In the genomic region with DNA sequence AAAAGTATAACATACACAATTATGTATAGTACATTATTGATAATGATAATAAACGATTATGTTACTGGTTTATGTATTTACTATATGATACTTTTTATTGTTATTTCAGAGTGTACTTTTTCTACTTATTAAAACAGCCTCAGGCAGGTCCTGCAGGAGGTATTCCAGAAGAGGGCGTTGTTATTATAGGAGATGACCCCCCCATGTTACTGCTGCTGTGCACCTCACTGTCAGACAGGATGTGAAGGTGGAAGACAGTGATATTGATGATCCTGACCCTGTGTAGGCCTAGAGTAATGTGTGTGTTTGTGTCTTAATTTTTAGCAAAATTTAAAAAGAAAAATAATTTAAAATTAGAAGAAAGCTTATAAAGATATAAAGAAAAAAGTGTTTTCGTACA, we compare ENCODE assay signal across 17 cellular contexts. TPM values are rescaled to one million over a fixed set of nuclear protein-coding genes. Genes with fewer than 3 reads are reported as not detected.
DNase-seq lines count a peak whose midpoint lies in the region; ATAC-seq and TF ChIP-seq lines count a peak whose summit lies in the region.
"Had no signal": no experiment of that assay in that cellular context is flagged by ENCODE, and none has a peak within 500 bp of the region (broad histone marks: within the 10 kb centered on the region; RNA-seq: fewer than 3 reads in every experiment).

No MANE protein-coding gene starts in this region.

- no peak for TF ChIP-seq POLR2A in spleen (IDR thresholded peaks at IDR 0.05)

- intact Hi-C loops in mucosa of descending colon (cut with DNase I, micrococcal nuclease), result no loop called here
- intact Hi-C loops in mammary epithelial cell (cut with micrococcal nuclease), result no loop called here
- intact Hi-C loops in spleen (cut with DNase I; ENCODE audit: low total_unique reads), result no loop called here

- no peak overlapping the region for H2AFZ ChIP-seq in mammary epithelial cell (ENCODE audit: low read depth, low read length)
- H2AFZ ChIP-seq: GM23338 had no signal

- BruUV-seq in mammary epithelial cell (replicated peaks; lab: Mats Ljungman, UMichigan), result no TSS peak

- H3K36me3 ChIP-seq in mucosa of descending colon (ENCODE audit: low read depth) (no peaks in the 10 kb centered on the region), mammary epithelial cell (ENCODE audit: insufficient read depth, low read length) (no peaks in the 10 kb centered on the region), spleen (no peaks in the 10 kb centered on the region)
- H3K36me3 ChIP-seq: SJSA1 had no signal

- H4K20me1 ChIP-seq in mammary epithelial cell (ENCODE audit: insufficient read depth, low read length), result no peaks in the 10 kb centered on the region

- H3K9me3 ChIP-seq in mucosa of descending colon (no peaks in the 10 kb centered on the region), mammary epithelial cell (replicated peaks; ENCODE audit: insufficient read depth, low read length) (no peaks in the 10 kb centered on the region), spleen (peaks cover 0 to 9% (median 3%) of the 10 kb centered on the region in 8 donors)
- H3K9me3 ChIP-seq: SJSA1 had no signal

- H3K27ac ChIP-seq in mammary epithelial cell (ENCODE audit: insufficient read depth, low read depth, low read length) (no peak overlapping the region), spleen (no peak overlapping the region)
- H3K27ac ChIP-seq: 22Rv1, SJSA1 had no signal

- H3K4me1 ChIP-seq in mucosa of descending colon (ENCODE audit: low read depth), result no peaks in the 10 kb centered on the region
- H3K4me1 ChIP-seq in mammary epithelial cell (ENCODE audit: insufficient read depth, low read length), result no peaks in the 10 kb centered on the region
- H3K4me1 ChIP-seq in spleen, result no peaks in the 10 kb centered on the region

- peak; percentile 24 for ATAC-seq in mucosa of descending colon
- ATAC-seq: GM12878, GM23338 had no signal

- DNase-seq in DMS53 (lab: John Stamatoyannopoulos, UW), result peak; percentile 40
- DNase-seq in DMS53 treated with DMSO at 0.1 percent for 48 hours (lab: John Stamatoyannopoulos, UW; ENCODE audit: unreplicated experiment), result no peak
- DNase-seq in NAMALWA (ENCODE audit: low spot score), result peak; percentile 9
- peak; percentile 10 for DNase-seq in RPMI8226
- DNase-seq in mucosa of descending colon, result no peak
- DNase-seq in mammary epithelial cell, result no peak
- DNase-seq in activated gamma-delta T cell (lab: John Stamatoyannopoulos, UW), result no peak
- no peak for DNase-seq in spleen
- DNase-seq: AML-193; NCI-H187 treated with DMSO at 0.1 percent for 48 hours; NK-92 treated with Interleukin-12 subunit alpha and Interleukin-12 subunit beta, amount 100 ng/mL, for 24 hours; SW 1271; T-helper 2 cell had no signal

- H3K9ac ChIP-seq in mammary epithelial cell (ENCODE audit: insufficient read depth, low read length), result no peak overlapping the region

- CTCF ChIA-PET in mammary epithelial cell (lab: Charles Lee; ENCODE audit: low non-redundant PET), result no interaction called here

- H3K79me2 ChIP-seq in mammary epithelial cell (ENCODE audit: insufficient read depth, low read length), result no peaks in the 10 kb centered on the region

- TF ChIP-seq CTCF in mucosa of descending colon (IDR thresholded peaks at IDR 0.05) (no peak), mammary epithelial cell (conservative IDR thresholded peaks at IDR 0.05 in 1 of 2, IDR thresholded peaks at IDR 0.05 in 1 of 2; ENCODE audit: extremely low read depth in 1 of 2, insufficient read depth in 1 of 2, low read depth in 1 of 2, low read length in 2 of 2) (no peak), spleen (IDR thresholded peaks at IDR 0.05 in 8 of 11, conservative IDR thresholded peaks at IDR 0.05 in 3 of 11) (no peak)

- no peak overlapping the region for H3K4me2 ChIP-seq in mammary epithelial cell (ENCODE audit: insufficient read depth, low read depth, low read length)
- H3K4me2 ChIP-seq: GM23338 had no signal

- no peaks in the 10 kb centered on the region for H3K27me3 ChIP-seq in mammary epithelial cell (ENCODE audit: insufficient read depth, low read length)
- no peaks in the 10 kb centered on the region for H3K27me3 ChIP-seq in spleen (replicated peaks in 1 of 7)
- H3K27me3 ChIP-seq: SJSA1 had no signal

- WGBS in mammary epithelial cell (ENCODE audit: low coverage, missing lambda C conversion rate), result 80% methylated on average over 3 of the region's 3 CpGs
- 82 to 89% (median 85%) methylated on average over 3 of the region's 3 CpGs for WGBS in spleen, 5 donors

- in situ Hi-C loops in mammary epithelial cell (cut with MboI; ENCODE audit: low sequenced_read_pairs in 2 of 2), result no loop called here

- dilution Hi-C loops in mammary epithelial cell (cut with HindIII; ENCODE audit: low sequenced_read_pairs), result no loop called here

- no peak overlapping the region for H3K4me3 ChIP-seq in mucosa of descending colon
- no peak overlapping the region for H3K4me3 ChIP-seq in mammary epithelial cell (replicated peaks in 1 of 3; ENCODE audit: insufficient read depth in 1 of 3, low read depth in 2 of 3, low read length in 3 of 3)
- H3K4me3 ChIP-seq in spleen, result no peak overlapping the region
- H3K4me3 ChIP-seq: GM12878, GM23338, SJSA1 had no signal

RNA-seq across cellular contexts. Expression of a gene that starts 57.6 kb away (rescaled TPM):
- total RNA-seq in mucosa of descending colon (10 to 100 TPM; 38.4 to 92.7 (median 48.2) TPM), mammary epithelial cell (100 to 1,000 TPM; 119 to 180 TPM), spleen (100 to 1,000 TPM in 2 of 7 donors, 10 to 100 TPM in 5; 57.3 to 118 (median 80.9) TPM)
- polyA plus RNA-seq in mammary epithelial cell (234 TPM), spleen (10 to 100 TPM; 46.4 to 70.8 (median 52.9) TPM)
- 82.8 TPM for polyA minus RNA-seq in mammary epithelial cell

Comparison
In these comparisons a context has a peak if more than half of its experiments do, and no peak if none do; other contexts are left out.
1. DNase-seq: peak in DMS53 (single experiment), NAMALWA (single experiment) and RPMI8226 (single experiment); none in DMS53 treated with DMSO at 0.1 percent for 48 hours (single experiment), mucosa of descending colon (0 of 3), mammary epithelial cell (single experiment), activated gamma-delta T cell (single experiment) and spleen (single experiment).